ENCODE assay signal across 18 cellular contexts in the genomic region with DNA sequence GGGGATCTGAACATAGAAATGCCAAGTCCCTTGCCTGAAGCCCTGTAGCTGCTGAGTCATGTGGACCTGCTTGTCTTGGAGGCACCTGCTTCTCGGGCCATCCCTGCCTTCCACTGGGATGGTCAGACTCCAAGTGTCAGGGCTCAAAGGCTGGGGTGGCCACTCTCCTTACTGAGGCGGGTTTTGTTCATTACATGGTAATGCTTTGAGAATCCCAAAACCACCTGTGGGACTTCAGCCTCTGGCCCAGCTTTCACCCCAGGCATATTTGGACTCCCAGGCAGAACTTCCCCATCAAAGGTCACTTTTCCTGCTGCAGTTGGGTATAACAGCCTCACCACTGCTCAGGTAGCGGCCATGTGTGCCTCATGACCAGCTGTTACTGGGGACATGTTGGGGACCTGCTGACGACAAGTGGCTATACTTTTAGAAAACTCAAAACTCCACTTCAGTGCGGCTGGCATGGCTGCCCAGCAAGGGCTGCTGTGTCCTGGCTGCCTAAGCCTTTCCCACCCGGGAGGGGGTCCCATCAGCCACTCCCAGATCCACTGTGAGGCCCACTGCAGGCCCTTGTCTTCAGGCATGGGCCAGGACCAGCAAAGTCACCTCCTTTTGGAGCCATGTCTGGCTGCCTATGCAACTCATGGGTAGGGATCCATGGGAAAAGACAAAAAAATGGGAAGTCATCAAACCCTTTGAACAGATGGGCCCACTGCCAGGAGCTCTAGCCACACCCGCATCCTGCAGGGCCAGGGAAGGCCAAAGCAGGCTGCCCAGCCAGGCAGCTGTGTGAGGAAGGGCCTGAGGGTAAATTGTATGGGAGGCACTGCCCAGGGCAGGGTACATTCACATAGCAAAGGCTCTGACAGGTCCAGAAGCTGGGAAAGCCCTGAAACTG.
DNase-seq lines count a peak whose midpoint lies in the region; ATAC-seq and TF ChIP-seq lines count a peak whose summit lies in the region.
"Had no signal": no experiment of that assay in that cellular context is flagged by ENCODE, and none has a peak within 500 bp of the region (broad histone marks: within the 10 kb centered on the region; RNA-seq: fewer than 3 reads in every experiment).

No MANE protein-coding gene starts in this region.

- no peak for TF ChIP-seq CTCF in neural crest cell (conservative IDR thresholded peaks at IDR 0.05)

- H3K9me3 Mint-ChIP-seq in neural crest cell = peaks cover 2% of the 10 kb centered on the region

- H3K4me3 Mint-ChIP-seq in neural crest cell = no peak overlapping the region
- H3K4me3 Mint-ChIP-seq: CD14-positive monocyte, WTC11 had no signal

- H3K4me1 Mint-ChIP-seq in neural crest cell = peaks cover 45% of the 10 kb centered on the region

- no peak for ATAC-seq in GM19328 (IDR thresholded peaks at IDR 0.05; ENCODE audit: unreplicated experiment)
- ATAC-seq: psoas muscle, WTC11 had no signal

- peak; percentile 31 for DNase-seq in D341Med (ENCODE audit: low spot score)
- peak; percentile 21 to 36 for DNase-seq in Kasumi-1 (lab: John Stamatoyannopoulos, UW)
- peak; percentile 40 for DNase-seq in ecto neural progenitor cell (ENCODE audit: low spot score)
- no peak for DNase-seq in neural crest cell (ENCODE audit: low read depth, low spot score)
- DNase-seq in islet precursor cell = no peak
- no peak for DNase-seq in GM19240 (ENCODE audit: insufficient read length, low spot score)
- DNase-seq in NCI-H128 (lab: John Stamatoyannopoulos, UW; ENCODE audit: unreplicated experiment) = no peak
- DNase-seq: activated T-cell treated with anti-CD3 and anti-CD28 coated beads, Interleukin-2, amount 50 U/mL, for 48 hours; GF-D8; NCI-H1436; NCI-H82; SHP77 treated with DMSO at 0.1 percent for 48 hours; stimulated activated CD4-positive, alpha-beta T cell treated with anti-CD3 and anti-CD28 coated beads, Interleukin-4, amount 100 ng/mL, for 4 hours; stimulated activated naive CD4-positive, alpha-beta T cell treated with Interleukin-2 at 50 U/mL for 16 hours had no signal

- peaks cover 4% of the 10 kb centered on the region for H3K36me3 Mint-ChIP-seq in neural crest cell (ENCODE audit: low read depth)
- H3K36me3 Mint-ChIP-seq: WTC11 had no signal

- no peaks in the 10 kb centered on the region for H3K27me3 Mint-ChIP-seq in neural crest cell (ENCODE audit: low read depth)

- H3K27ac Mint-ChIP-seq in neural crest cell (ENCODE audit: unreplicated experiment) = peak overlapping the region; percentile 94

Comparison
In these comparisons a context has a peak if more than half of its experiments do, and no peak if none do; other contexts are left out.
1. DNase-seq: peak in D341Med (single experiment), Kasumi-1 (2 of 2) and ecto neural progenitor cell (single experiment); none in neural crest cell (single experiment), islet precursor cell (single experiment), GM19240 (single experiment) and NCI-H128 (single experiment).